In genomic region chr18:72866901-72867701, GRCh38 we compare ENCODE assay signal across 9 cellular contexts. TPM values are rescaled to one million over a fixed set of nuclear protein-coding genes. Genes with fewer than 3 reads are reported as not detected.
A peak's percentile ranks its signal among the peaks of the same experiment; 100 is the strongest.
DNase-seq lines count a peak whose midpoint lies in the region; TF ChIP-seq lines count a peak whose summit lies in the region.
"Had no signal": no experiment of that assay in that cellular context is flagged by ENCODE, and none has a peak within 500 bp of the region (broad histone marks: within the 10 kb centered on the region; RNA-seq: fewer than 3 reads in every experiment).

No MANE protein-coding gene starts in this region.

- H2AFZ ChIP-seq in hepatocyte, result no peak overlapping the region

- H3K4me3 ChIP-seq in hepatocyte, result peak overlapping the region; percentile 26
- H3K4me3 ChIP-seq in tibial nerve, result peak overlapping the region in 3 of 4 donors; percentile 11 to 55 (median 23)

- WGBS in hepatocyte (ENCODE audit: low lambda C conversion rate, missing lambda C conversion rate), result 2% methylated on average over 60 of the region's 96 CpGs
- 1% methylated on average over 59 to 65 of the region's 96 CpGs for WGBS in tibial nerve, 2 donors

- TF ChIP-seq POLR2A in tibial nerve (IDR thresholded peaks at IDR 0.05), result no peak

- POLR2A ChIA-PET in activated CD4-positive, alpha-beta memory T cell treated with anti-CD3 and anti-CD28 coated beads, Interleukin-2, amount 10 ng/mL, durations not matched to agents 7 days and 5 days (lab: Charles Lee), result no interaction called here

- H4K20me1 ChIP-seq in hepatocyte (ENCODE audit: insufficient read depth, poor library complexity, severe bottlenecking), result no peaks in the 10 kb centered on the region

- DNase-seq in activated gamma-delta T cell (lab: John Stamatoyannopoulos, UW) (peak; percentile 11), activated gamma-delta T cell treated with Interleukin-2 at 50 U/mL for 16 hours (no peak), NOMO-1 (lab: John Stamatoyannopoulos, UW; ENCODE audit: unreplicated experiment in 2 of 2) (peak; percentile 39 to 80), hepatocyte (ENCODE audit: low spot score) (no peak), tibial nerve (ENCODE audit: low spot score in 2 of 2) (no peak), MV-4-11 (lab: John Stamatoyannopoulos, UW) (no peak)
- DNase-seq in activated naive CD4-positive, alpha-beta T cell treated with Interleukin-2 at 50 U/mL for 16 hours, result no peak
- no peak for DNase-seq in activated CD4-positive, alpha-beta memory T cell treated with anti-CD3 and anti-CD28 coated beads, Interleukin-2, amount 10 ng/mL, durations not matched to agents 7 days and 5 days

- H3K27ac ChIP-seq in hepatocyte (no peak overlapping the region), tibial nerve (no peak overlapping the region)

- TF ChIP-seq EP300 in tibial nerve (IDR thresholded peaks at IDR 0.05), result no peak

- no peak for TF ChIP-seq CTCF in hepatocyte (IDR thresholded peaks at IDR 0.05; ENCODE audit: poor library complexity)
- no peak for TF ChIP-seq CTCF in tibial nerve (IDR thresholded peaks at IDR 0.05)

- H3K27me3 ChIP-seq in hepatocyte (peaks cover 83% of the 10 kb centered on the region), tibial nerve (peaks cover 0 to 25% of the 10 kb centered on the region in 2 donors)

- H3K36me3 Mint-ChIP-seq in activated CD4-positive, alpha-beta memory T cell treated with anti-CD3 and anti-CD28 coated beads, Interleukin-2, amount 10 ng/mL, durations not matched to agents 7 days and 5 days (ENCODE audit: low read depth), result peaks cover 7% of the 10 kb centered on the region

- H3K9me2 ChIP-seq in hepatocyte (replicated peaks; ENCODE audit: insufficient read depth), result no peaks in the 10 kb centered on the region

- peaks cover 21% of the 10 kb centered on the region for H3K27me3 Mint-ChIP-seq in activated CD4-positive, alpha-beta memory T cell treated with anti-CD3 and anti-CD28 coated beads, Interleukin-2, amount 10 ng/mL, durations not matched to agents 7 days and 5 days

- H3K36me3 ChIP-seq in hepatocyte (replicated peaks; ENCODE audit: insufficient read depth, low read depth) (no peaks in the 10 kb centered on the region), tibial nerve (no peaks in the 10 kb centered on the region)

- H3K9me3 Mint-ChIP-seq in activated CD4-positive, alpha-beta memory T cell treated with anti-CD3 and anti-CD28 coated beads, Interleukin-2, amount 10 ng/mL, durations not matched to agents 7 days and 5 days, result peaks cover 4% of the 10 kb centered on the region

- H3K4me1 ChIP-seq in hepatocyte (ENCODE audit: insufficient read depth) (peaks cover 8% of the 10 kb centered on the region), tibial nerve (peaks cover 0 to 29% (median 0%) of the 10 kb centered on the region in 4 donors)

- H3K4me1 Mint-ChIP-seq in activated CD4-positive, alpha-beta memory T cell treated with anti-CD3 and anti-CD28 coated beads, Interleukin-2, amount 10 ng/mL, durations not matched to agents 7 days and 5 days, result no peaks in the 10 kb centered on the region

- CTCF ChIA-PET in activated CD4-positive, alpha-beta memory T cell treated with anti-CD3 and anti-CD28 coated beads, Interleukin-2, amount 10 ng/mL, durations not matched to agents 7 days and 5 days (lab: Charles Lee), result no interaction called here

- H3K79me2 ChIP-seq in hepatocyte, result no peaks in the 10 kb centered on the region

- H3K9me3 ChIP-seq in hepatocyte (ENCODE audit: low read depth) (no peaks in the 10 kb centered on the region), tibial nerve (no peaks in the 10 kb centered on the region)

- H3K4me3 Mint-ChIP-seq in activated CD4-positive, alpha-beta memory T cell treated with anti-CD3 and anti-CD28 coated beads, Interleukin-2, amount 10 ng/mL, durations not matched to agents 7 days and 5 days, result no peak overlapping the region

- H3K4me2 ChIP-seq in hepatocyte, result peak overlapping the region; percentile 93

- H3K27ac Mint-ChIP-seq in activated CD4-positive, alpha-beta memory T cell treated with anti-CD3 and anti-CD28 coated beads, Interleukin-2, amount 10 ng/mL, durations not matched to agents 7 days and 5 days, result no peak overlapping the region

RNA-seq across cellular contexts. Expression of gene NETO1, which starts 0.7 kb away (rescaled TPM):
- total RNA-seq in hepatocyte (not detected in 2 replicates), tibial nerve (10 to 100 TPM in 1 of 4 donors, under 1 TPM in 3; 0.59 to 14.7 (median 0.64) TPM)
- not detected in 2 replicates for polyA plus RNA-seq in hepatocyte
- not detected for total RNA-seq in activated CD4-positive, alpha-beta memory T cell treated with anti-CD3 and anti-CD28 coated beads, Interleukin-2, amount 10 ng/mL, durations not matched to agents 7 days and 5 days
- total RNA-seq: NCI-H460 had no signal

Comparison
In these comparisons a context has a peak if more than half of its experiments do, and no peak if none do; other contexts are left out.
1. DNase-seq: peak in activated gamma-delta T cell (single experiment) and NOMO-1 (2 of 2); none in activated gamma-delta T cell treated with Interleukin-2 at 50 U/mL for 16 hours (single experiment), hepatocyte (single experiment), tibial nerve (0 of 2), activated naive CD4-positive, alpha-beta T cell treated with Interleukin-2 at 50 U/mL for 16 hours (single experiment), MV-4-11 (single experiment) and activated CD4-positive, alpha-beta memory T cell treated with anti-CD3 and anti-CD28 coated beads, Interleukin-2, amount 10 ng/mL, durations not matched to agents 7 days and 5 days (single experiment).